In the genomic region with DNA sequence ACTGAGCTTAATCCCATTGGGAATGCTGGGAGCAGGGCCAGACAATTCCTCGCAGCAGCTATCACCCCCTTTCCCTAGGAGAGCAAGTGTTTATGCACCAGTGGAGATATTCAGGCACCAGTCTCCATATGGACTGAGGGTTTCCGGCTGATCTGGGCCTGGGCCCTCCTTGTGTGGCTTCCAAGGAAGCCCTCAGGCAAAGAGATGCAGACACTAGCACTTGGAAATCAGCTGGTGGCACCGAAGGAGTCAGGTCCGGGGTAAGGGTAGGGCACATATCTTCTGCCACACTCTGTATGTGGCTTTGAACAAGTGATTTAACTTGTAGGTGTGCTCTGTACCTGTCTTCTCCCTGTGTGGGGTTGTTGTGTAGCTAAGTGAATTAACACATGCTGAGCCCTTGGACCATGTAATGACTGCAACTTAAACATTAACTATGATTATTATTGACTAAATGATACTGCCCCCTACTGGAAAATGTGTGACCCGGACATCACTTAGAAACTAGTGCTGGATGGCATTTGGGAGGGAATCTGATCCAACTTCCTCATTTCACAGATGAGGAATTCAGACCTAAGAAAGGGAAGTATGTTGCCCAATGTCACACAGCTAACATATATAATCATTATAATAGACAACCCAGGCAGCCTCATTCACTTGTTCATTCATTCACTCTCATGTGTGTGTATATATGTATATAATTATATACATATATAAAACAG, we compare ENCODE assay signal across 8 cellular contexts. TPM values are rescaled to one million over a fixed set of nuclear protein-coding genes. Genes with fewer than 3 reads are reported as not detected.
A peak's percentile ranks its signal among the peaks of the same experiment; 100 is the strongest.
DNase-seq lines count a peak whose midpoint lies in the region; ATAC-seq and TF ChIP-seq lines count a peak whose summit lies in the region.

No MANE protein-coding gene starts in this region.

- intact Hi-C loops in activated T-helper 1 cell treated with anti-CD3 and anti-CD28 coated beads, Interleukin-12 subunit alpha, Interleukin-12 subunit beta, Interleukin-2, Interleukin-4 antibody, amounts not matched to agents 30 ng/mL and 10 ng/mL and 1 ng/mL, durations not matched to agents 14 hours and 24 hours and 36 hours (cut with micrococcal nuclease), result loop anchor here (1.0 kb wide), 3 partner anchors 76 to 131 kb away; partner anchors contain the start of gene SYS1

- ATAC-seq in esophagus mucosa (peak; percentile 31), HG02763 (IDR thresholded peaks at IDR 0.05; ENCODE audit: unreplicated experiment) (no peak)

- no peak overlapping the region for H3K4me3 Mint-ChIP-seq in nephron
- H3K4me3 Mint-ChIP-seq in activated T-helper 1 cell treated with anti-CD3 and anti-CD28 coated beads, Interleukin-12 subunit alpha, Interleukin-12 subunit beta, Interleukin-2, Interleukin-4 antibody, amounts not matched to agents 30 ng/mL and 10 ng/mL and 1 ng/mL, durations not matched to agents 14 hours and 24 hours and 36 hours, result no peak overlapping the region

- TF ChIP-seq CTCF in RWPE1 (conservative IDR thresholded peaks at IDR 0.05; ENCODE audit: low read depth), result peak; percentile 37
- peak; percentile 41 to 46 (median 44) for TF ChIP-seq CTCF in nephron (IDR thresholded peaks at IDR 0.05; ENCODE audit: unreplicated experiment in 3 of 3)

- H3K4me1 Mint-ChIP-seq in nephron, result no peaks in the 10 kb centered on the region
- H3K4me1 Mint-ChIP-seq in activated T-helper 1 cell treated with anti-CD3 and anti-CD28 coated beads, Interleukin-12 subunit alpha, Interleukin-12 subunit beta, Interleukin-2, Interleukin-4 antibody, amounts not matched to agents 30 ng/mL and 10 ng/mL and 1 ng/mL, durations not matched to agents 14 hours and 24 hours and 36 hours (ENCODE audit: low read depth), result peaks cover 15% of the 10 kb centered on the region

- no peaks in the 10 kb centered on the region for H3K27me3 Mint-ChIP-seq in nephron (ENCODE audit: low read depth)
- H3K27me3 Mint-ChIP-seq in activated T-helper 1 cell treated with anti-CD3 and anti-CD28 coated beads, Interleukin-12 subunit alpha, Interleukin-12 subunit beta, Interleukin-2, Interleukin-4 antibody, amounts not matched to agents 30 ng/mL and 10 ng/mL and 1 ng/mL, durations not matched to agents 14 hours and 24 hours and 36 hours (ENCODE audit: insufficient read depth), result peaks cover 8% of the 10 kb centered on the region

- POLR2A ChIA-PET in RWPE1 (lab: Yijun Ruan, JAX; ENCODE audit: low non-redundant PET), result no interaction called here

- CTCF ChIA-PET in RWPE1 (lab: Yijun Ruan, JAX), result interaction anchor here (0.5 to 2.1 kb wide), 12 partner anchors 9 to 1153 kb away, joined by 3 to 20 read pairs (median 6); no protein-coding TSS in a partner anchor

- H3K9me3 Mint-ChIP-seq in nephron, result no peaks in the 10 kb centered on the region
- H3K9me3 Mint-ChIP-seq in activated T-helper 1 cell treated with anti-CD3 and anti-CD28 coated beads, Interleukin-12 subunit alpha, Interleukin-12 subunit beta, Interleukin-2, Interleukin-4 antibody, amounts not matched to agents 30 ng/mL and 10 ng/mL and 1 ng/mL, durations not matched to agents 14 hours and 24 hours and 36 hours, result no peaks in the 10 kb centered on the region

- H3K27ac Mint-ChIP-seq in nephron, result no peak overlapping the region
- no peak overlapping the region for H3K27ac Mint-ChIP-seq in activated T-helper 1 cell treated with anti-CD3 and anti-CD28 coated beads, Interleukin-12 subunit alpha, Interleukin-12 subunit beta, Interleukin-2, Interleukin-4 antibody, amounts not matched to agents 30 ng/mL and 10 ng/mL and 1 ng/mL, durations not matched to agents 14 hours and 24 hours and 36 hours

- H3K27ac ChIP-seq in RWPE1, result no peak overlapping the region

- peak; percentile 54 for DNase-seq in EH (ENCODE audit: low read depth)
- DNase-seq in HuH-7 (ENCODE audit: low spot score), result peak; percentile 44
- no peak for DNase-seq in RWPE1 (ENCODE audit: low spot score)
- no peak for DNase-seq in activated T-helper 1 cell treated with anti-CD3 and anti-CD28 coated beads, Interleukin-12 subunit alpha, Interleukin-12 subunit beta, Interleukin-2, Interleukin-4 antibody, amounts not matched to agents 30 ng/mL and 10 ng/mL and 1 ng/mL, durations not matched to agents 14 hours and 24 hours and 36 hours (ENCODE audit: low spot score)
- no peak for DNase-seq in OCI-M2 (lab: John Stamatoyannopoulos, UW; ENCODE audit: unreplicated experiment)

- no peaks in the 10 kb centered on the region for H3K36me3 Mint-ChIP-seq in nephron (ENCODE audit: low read depth)
- no peaks in the 10 kb centered on the region for H3K36me3 Mint-ChIP-seq in activated T-helper 1 cell treated with anti-CD3 and anti-CD28 coated beads, Interleukin-12 subunit alpha, Interleukin-12 subunit beta, Interleukin-2, Interleukin-4 antibody, amounts not matched to agents 30 ng/mL and 10 ng/mL and 1 ng/mL, durations not matched to agents 14 hours and 24 hours and 36 hours (ENCODE audit: low read depth)

RNA-seq across cellular contexts. Expression of gene WFDC2, which starts 19.3 kb away (rescaled TPM):
- total RNA-seq in esophagus mucosa, result 37.9 TPM
- total RNA-seq in activated T-helper 1 cell treated with anti-CD3 and anti-CD28 coated beads, Interleukin-12 subunit alpha, Interleukin-12 subunit beta, Interleukin-2, Interleukin-4 antibody, amounts not matched to agents 30 ng/mL and 10 ng/mL and 1 ng/mL, durations not matched to agents 14 hours and 24 hours and 36 hours, result not detected in 2 replicates

RNA-seq across cellular contexts. Expression of gene PIGT, which starts 34.3 kb away (rescaled TPM):
- total RNA-seq in esophagus mucosa, result 43.0 TPM
- 89.8 and 90.6 TPM in 2 replicates for total RNA-seq in activated T-helper 1 cell treated with anti-CD3 and anti-CD28 coated beads, Interleukin-12 subunit alpha, Interleukin-12 subunit beta, Interleukin-2, Interleukin-4 antibody, amounts not matched to agents 30 ng/mL and 10 ng/mL and 1 ng/mL, durations not matched to agents 14 hours and 24 hours and 36 hours

RNA-seq across cellular contexts. Expression of gene DBNDD2, which starts 42.2 kb away (rescaled TPM):
- 22.6 TPM for total RNA-seq in esophagus mucosa
- 21.7 and 24.6 TPM in 2 replicates for total RNA-seq in activated T-helper 1 cell treated with anti-CD3 and anti-CD28 coated beads, Interleukin-12 subunit alpha, Interleukin-12 subunit beta, Interleukin-2, Interleukin-4 antibody, amounts not matched to agents 30 ng/mL and 10 ng/mL and 1 ng/mL, durations not matched to agents 14 hours and 24 hours and 36 hours

Comparison
In these comparisons a context has a peak if more than half of its experiments do, and no peak if none do; other contexts are left out.
1. DNase-seq: peak in EH (single experiment) and HuH-7 (single experiment); none in RWPE1 (single experiment), activated T-helper 1 cell treated with anti-CD3 and anti-CD28 coated beads, Interleukin-12 subunit alpha, Interleukin-12 subunit beta, Interleukin-2, Interleukin-4 antibody, amounts not matched to agents 30 ng/mL and 10 ng/mL and 1 ng/mL, durations not matched to agents 14 hours and 24 hours and 36 hours (single experiment) and OCI-M2 (single experiment).
2. RNA of gene WFDC2, which starts 19.3 kb away (total RNA-seq): 37.9 TPM in esophagus mucosa (single experiment); not detected in activated T-helper 1 cell treated with anti-CD3 and anti-CD28 coated beads, Interleukin-12 subunit alpha, Interleukin-12 subunit beta, Interleukin-2, Interleukin-4 antibody, amounts not matched to agents 30 ng/mL and 10 ng/mL and 1 ng/mL, durations not matched to agents 14 hours and 24 hours and 36 hours; every median in the first group is over 10 times any median in the second.